In the genomic region with DNA sequence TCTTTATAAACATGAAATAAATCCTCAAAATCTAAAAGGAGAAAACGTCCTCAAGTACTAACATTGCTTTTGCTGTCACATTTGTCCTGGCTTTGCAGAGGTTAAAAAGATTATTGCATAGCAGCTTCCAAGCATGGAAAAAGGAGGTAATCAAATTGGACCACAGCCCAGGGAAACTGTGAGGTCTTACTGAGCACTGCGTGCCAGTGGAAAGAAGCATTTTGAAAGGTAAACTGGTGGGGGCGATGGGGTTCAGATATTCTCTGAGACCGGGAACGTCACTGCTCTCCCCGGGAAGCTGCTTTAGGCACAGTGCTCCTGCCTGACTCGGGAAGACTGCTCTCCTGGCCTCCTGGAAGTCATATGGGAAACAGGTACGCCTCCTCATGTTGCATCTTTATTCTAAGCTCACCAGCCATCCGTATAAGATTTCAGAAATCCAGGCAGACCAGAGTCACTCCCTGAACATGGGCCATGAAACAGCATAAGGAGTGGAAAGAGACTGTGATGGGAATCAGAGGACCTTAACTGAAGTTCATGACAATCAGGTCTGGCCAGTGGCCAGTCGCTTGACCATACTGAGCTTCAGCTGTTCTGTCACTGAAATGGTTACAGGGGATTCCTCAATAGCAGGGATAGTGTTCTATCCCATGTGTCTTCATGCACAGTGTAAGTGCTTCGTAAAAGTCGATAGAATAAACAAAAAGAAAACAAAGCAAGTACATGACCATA, we compare ENCODE assay signal across 16 cellular contexts.
DNase-seq lines count a peak whose midpoint lies in the region; ATAC-seq and TF ChIP-seq lines count a peak whose summit lies in the region.
"Had no signal": no experiment of that assay in that cellular context is flagged by ENCODE, and none has a peak within 500 bp of the region (broad histone marks: within the 10 kb centered on the region; RNA-seq: fewer than 3 reads in every experiment).

No MANE protein-coding gene starts in this region.

- 50 to 62% (median 54%) methylated on average over 12 of the region's 12 CpGs for WGBS in adrenal gland, 4 donors
- WGBS in prostate gland, result 60% methylated on average over 12 of the region's 12 CpGs

- ATAC-seq in DND-41 (ENCODE audit: insufficient read depth, low read depth), result peak; percentile 28; the same call in 2 of the 3 replicates
- ATAC-seq: activated CD8-positive, alpha-beta T cell treated with anti-CD3 and anti-CD28 coated beads, Interleukin-2, amount 10 ng/mL, durations not matched to agents 7 days and 5 days; HepG2; Panc1 had no signal

- H3K27me3 Mint-ChIP-seq in neural crest cell (ENCODE audit: low read depth) (no peaks in the 10 kb centered on the region), HFFc6 (ENCODE audit: insufficient read depth) (no peaks in the 10 kb centered on the region; the same call in 1 of the 2 replicates)
- H3K27me3 Mint-ChIP-seq in CD8-positive, alpha-beta memory T cell, result peaks cover 0 to 1% of the 10 kb centered on the region in 2 donors
- H3K27me3 Mint-ChIP-seq: naive B cell had no signal

- intact Hi-C loops in adrenal gland (cut with DNase I) (loop anchor here (10.0 kb wide), 3 partner anchors 66 to 1176 kb away; no protein-coding TSS in a partner anchor), prostate gland (cut with DNase I) (no loop called here)

- no peak overlapping the region for H3K4me3 Mint-ChIP-seq in neural crest cell
- H3K4me3 Mint-ChIP-seq in CD8-positive, alpha-beta memory T cell, result no peak overlapping the region
- H3K4me3 Mint-ChIP-seq in HFFc6, result no peak overlapping the region
- H3K4me3 Mint-ChIP-seq: activated CD8-positive, alpha-beta T cell treated with anti-CD3 and anti-CD28 coated beads, Interleukin-2, amount 10 ng/mL, durations not matched to agents 7 days and 5 days; activated T-helper 1 cell treated with anti-CD3 and anti-CD28 coated beads, Interleukin-12 subunit alpha, Interleukin-12 subunit beta, Interleukin-2, Interleukin-4 antibody, amounts not matched to agents 30 ng/mL and 10 ng/mL and 1 ng/mL, durations not matched to agents 14 hours and 24 hours and 36 hours; naive B cell had no signal

- H3K4me1 Mint-ChIP-seq in neural crest cell, result peaks cover 4% of the 10 kb centered on the region
- H3K4me1 Mint-ChIP-seq in CD8-positive, alpha-beta memory T cell, result peaks cover 2 to 8% (median 6%) of the 10 kb centered on the region in 3 donors
- H3K4me1 Mint-ChIP-seq in HFFc6 (ENCODE audit: low read depth), result peaks cover 24% of the 10 kb centered on the region
- H3K4me1 Mint-ChIP-seq: naive B cell had no signal

- H2AFZ ChIP-seq in DND-41 (ENCODE audit: low read depth, low read length), result no peak overlapping the region; the same call in 1 of the 2 replicates

- peaks cover 22% of the 10 kb centered on the region for H3K4me1 ChIP-seq in DND-41 (ENCODE audit: insufficient read depth, low read length)
- peaks cover 0 to 13% of the 10 kb centered on the region in 2 donors for H3K4me1 ChIP-seq in adrenal gland (replicated peaks in 1 of 2)
- H3K4me1 ChIP-seq in prostate gland (replicated peaks), result no peaks in the 10 kb centered on the region
- no peaks in the 10 kb centered on the region for H3K4me1 ChIP-seq in CD8-positive, alpha-beta memory T cell (ENCODE audit: insufficient read depth, low read length)

- H3K27ac ChIP-seq in DND-41 (ENCODE audit: low read length) (peak overlapping the region; percentile 18; the same call in 1 of the 2 replicates), adrenal gland (peak overlapping the region in 1 of 5 donors; percentile 60), prostate gland (no peak overlapping the region)
- H3K27ac ChIP-seq in CD8-positive, alpha-beta memory T cell (ENCODE audit: low read depth, low read length), result no peak overlapping the region
- H3K27ac ChIP-seq: VCaP had no signal

- no peaks in the 10 kb centered on the region for H4K20me1 ChIP-seq in DND-41 (ENCODE audit: insufficient read depth, low read length)

- H3K27ac Mint-ChIP-seq in neural crest cell (ENCODE audit: unreplicated experiment) (peak overlapping the region; percentile 45), HFFc6 (no peak overlapping the region)
- H3K27ac Mint-ChIP-seq in CD8-positive, alpha-beta memory T cell, result no peak overlapping the region
- H3K27ac Mint-ChIP-seq: activated CD8-positive, alpha-beta T cell treated with anti-CD3 and anti-CD28 coated beads, Interleukin-2, amount 10 ng/mL, durations not matched to agents 7 days and 5 days; activated T-helper 1 cell treated with anti-CD3 and anti-CD28 coated beads, Interleukin-12 subunit alpha, Interleukin-12 subunit beta, Interleukin-2, Interleukin-4 antibody, amounts not matched to agents 30 ng/mL and 10 ng/mL and 1 ng/mL, durations not matched to agents 14 hours and 24 hours and 36 hours had no signal

- no peak for TF ChIP-seq CTCF in DND-41 (IDR thresholded peaks at IDR 0.05; ENCODE audit: borderline replicate concordance, extremely low read depth, low read length, poor library complexity, severe bottlenecking)
- no peak for TF ChIP-seq CTCF in adrenal gland (IDR thresholded peaks at IDR 0.05)
- TF ChIP-seq CTCF in fibroblast of the aortic adventitia (IDR thresholded peaks at IDR 0.05; ENCODE audit: insufficient read depth, low read length), result no peak
- TF ChIP-seq CTCF in neural crest cell (conservative IDR thresholded peaks at IDR 0.05), result no peak
- TF ChIP-seq CTCF in prostate gland (IDR thresholded peaks at IDR 0.05), result no peak
- no peak for TF ChIP-seq CTCF in HFFc6 (IDR thresholded peaks at IDR 0.05)

- POLR2A ChIA-PET in CD8-positive, alpha-beta memory T cell (lab: Charles Lee), result no interaction called here

- no peak overlapping the region for H3K4me2 ChIP-seq in DND-41 (ENCODE audit: insufficient read depth, low read length)

- CTCF ChIA-PET in CD8-positive, alpha-beta memory T cell (lab: Charles Lee), result interaction anchor here (1.6 kb wide), 1 partner anchor 69 kb away, joined by 3 read pairs; no protein-coding TSS in a partner anchor

- H3K9me3 ChIP-seq in DND-41 (ENCODE audit: insufficient read depth, low read length, severe bottlenecking) (no peaks in the 10 kb centered on the region), adrenal gland (replicated peaks in 1 of 3) (no peaks in the 10 kb centered on the region), prostate gland (no peaks in the 10 kb centered on the region)
- H3K9me3 ChIP-seq in CD8-positive, alpha-beta memory T cell (ENCODE audit: low read length), result no peaks in the 10 kb centered on the region

- TF ChIP-seq POLR2A in adrenal gland (IDR thresholded peaks at IDR 0.05), result no peak
- TF ChIP-seq POLR2A in prostate gland (IDR thresholded peaks at IDR 0.05), result no peak

- H3K79me2 ChIP-seq in DND-41 (ENCODE audit: insufficient read depth, low read length), result no peaks in the 10 kb centered on the region

- H3K36me3 Mint-ChIP-seq in neural crest cell (ENCODE audit: low read depth) (no peaks in the 10 kb centered on the region), HFFc6 (ENCODE audit: low read depth) (no peaks in the 10 kb centered on the region)
- no peaks in the 10 kb centered on the region for H3K36me3 Mint-ChIP-seq in CD8-positive, alpha-beta memory T cell
- H3K36me3 Mint-ChIP-seq: naive B cell had no signal

- no peaks in the 10 kb centered on the region for H3K9me3 Mint-ChIP-seq in neural crest cell
- H3K9me3 Mint-ChIP-seq in CD8-positive, alpha-beta memory T cell, result no peaks in the 10 kb centered on the region
- no peaks in the 10 kb centered on the region for H3K9me3 Mint-ChIP-seq in HFFc6
- H3K9me3 Mint-ChIP-seq: activated T-helper 1 cell treated with anti-CD3 and anti-CD28 coated beads, Interleukin-12 subunit alpha, Interleukin-12 subunit beta, Interleukin-2, Interleukin-4 antibody, amounts not matched to agents 30 ng/mL and 10 ng/mL and 1 ng/mL, durations not matched to agents 14 hours and 24 hours and 36 hours; naive B cell had no signal

- no peaks in the 10 kb centered on the region for H3K27me3 ChIP-seq in DND-41 (ENCODE audit: insufficient read depth, low read length, poor library complexity)
- no peaks in the 10 kb centered on the region for H3K27me3 ChIP-seq in adrenal gland
- H3K27me3 ChIP-seq in prostate gland (replicated peaks; ENCODE audit: insufficient read depth), result no peaks in the 10 kb centered on the region
- H3K27me3 ChIP-seq in CD8-positive, alpha-beta memory T cell (ENCODE audit: insufficient read depth, low read length, poor library complexity, severe bottlenecking), result no peaks in the 10 kb centered on the region

- DNase-seq in DND-41 (no peak), adrenal gland (peak in 6 of 7 donors; percentile 24 to 67 (median 54)), fibroblast of the aortic adventitia (ENCODE audit: low read depth) (peak; percentile 40), neural crest cell (ENCODE audit: low read depth, low spot score) (no peak), NCI-H526 (lab: John Stamatoyannopoulos, UW) (no peak), prostate gland (ENCODE audit: low spot score) (no peak), HFFc6 (no peak)
- DNase-seq in CD8-positive, alpha-beta memory T cell, result no peak
- DNase-seq: activated CD8-positive, alpha-beta T cell treated with anti-CD3 and anti-CD28 coated beads, Interleukin-2, amount 10 ng/mL, durations not matched to agents 7 days and 5 days; hippocampal formation; naive B cell; NCI-H1930 had no signal

- no peak overlapping the region for H3K4me3 ChIP-seq in DND-41 (ENCODE audit: low read depth in 1 of 2, low read length in 2 of 2)
- peak overlapping the region in 1 of 4 donors; percentile 21 for H3K4me3 ChIP-seq in adrenal gland
- no peak overlapping the region for H3K4me3 ChIP-seq in fibroblast of the aortic adventitia (ENCODE audit: low read depth, low read length)
- H3K4me3 ChIP-seq in prostate gland, result no peak overlapping the region
- H3K4me3 ChIP-seq in CD8-positive, alpha-beta memory T cell (ENCODE audit: low read length), result no peak overlapping the region

- H3K36me3 ChIP-seq in DND-41 (ENCODE audit: insufficient read depth, low read length) (no peaks in the 10 kb centered on the region), adrenal gland (replicated peaks in 1 of 2) (no peaks in the 10 kb centered on the region), prostate gland (no peaks in the 10 kb centered on the region)
- H3K36me3 ChIP-seq in CD8-positive, alpha-beta memory T cell (ENCODE audit: insufficient read depth, low read length), result no peaks in the 10 kb centered on the region

- no peak overlapping the region for H3K9ac ChIP-seq in DND-41 (ENCODE audit: low read depth, low read length)

Comparison
In these comparisons a context has a peak if more than half of its experiments do, and no peak if none do; other contexts are left out.
1. DNase-seq: peak in adrenal gland (6 of 7) and fibroblast of the aortic adventitia (single experiment); none in DND-41 (single experiment), neural crest cell (single experiment), NCI-H526 (0 of 2), prostate gland (single experiment), CD8-positive, alpha-beta memory T cell (0 of 5) and HFFc6 (single experiment).